In the genomic region with DNA sequence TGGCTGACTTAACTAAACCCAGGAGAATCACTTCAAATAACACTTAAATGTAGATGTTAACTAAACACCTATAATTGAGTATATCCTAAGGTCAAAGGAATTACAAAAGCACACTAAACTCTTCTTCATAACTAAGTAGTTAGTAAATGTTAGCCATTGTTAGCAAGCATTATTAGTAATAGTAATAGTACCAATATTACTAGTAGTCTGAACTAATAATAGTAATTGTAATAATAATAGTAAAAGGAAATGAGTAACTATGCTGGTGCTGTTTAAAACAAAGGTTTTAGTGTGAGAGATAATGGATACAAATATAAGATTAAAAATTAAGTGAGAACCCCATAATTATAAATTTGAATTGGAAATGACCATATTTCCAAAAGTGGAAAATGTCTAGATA, we compare ENCODE assay signal across 33 cellular contexts.
"Had no signal": no experiment of that assay in that cellular context is flagged by ENCODE, and none has a peak within 500 bp of the region (broad histone marks: within the 10 kb centered on the region; RNA-seq: fewer than 3 reads in every experiment).

No MANE protein-coding gene starts in this region.

- H3K36me3 ChIP-seq: adrenal gland, brain microvascular endothelial cell, breast epithelium had no signal

- H3K27me3 Mint-ChIP-seq: activated B cell treated with CpG ODN at 0.5 μM for 24 hours; activated CD4-positive, alpha-beta memory T cell treated with anti-CD3 and anti-CD28 coated beads for 36 hours; activated CD4-positive, alpha-beta T cell treated with anti-CD3 and anti-CD28 coated beads, Interleukin-2, amount 10 ng/mL, durations not matched to agents 24 days and 14 days; activated CD8-positive, alpha-beta T cell treated with anti-CD3 and anti-CD28 coated beads for 36 hours; activated naive CD8-positive, alpha-beta T cell treated with anti-CD3 and anti-CD28 coated beads for 36 hours; activated T-helper 17 cell treated with anti-CD3 and anti-CD28 coated beads, Interleukin-2, amount 50 U/mL, for 72 hours; T-helper 17 cell had no signal

- H3K27ac Mint-ChIP-seq: activated B cell treated with CpG ODN at 0.5 μM for 24 hours; activated CD4-positive, alpha-beta memory T cell treated with anti-CD3 and anti-CD28 coated beads for 36 hours; activated CD4-positive, alpha-beta T cell treated with anti-CD3 and anti-CD28 coated beads, Interleukin-2, amount 10 ng/mL, durations not matched to agents 24 days and 14 days; activated CD8-positive, alpha-beta T cell treated with anti-CD3 and anti-CD28 coated beads for 36 hours; activated naive CD4-positive, alpha-beta T cell treated with anti-CD3 and anti-CD28 coated beads for 36 hours; activated naive CD4-positive, alpha-beta T cell treated with anti-CD3 and anti-CD28 coated beads, Interleukin-2, amount 50 U/mL, for 72 hours; activated naive CD8-positive, alpha-beta T cell treated with anti-CD3 and anti-CD28 coated beads for 36 hours; activated T-cell treated with anti-CD3 and anti-CD28 coated beads, Interleukin-2, amount 50 U/mL, for 72 hours; activated T-helper 1 cell treated with anti-CD3 and anti-CD28 coated beads, Interleukin-12 subunit alpha, Interleukin-12 subunit beta, Interleukin-2, Interleukin-4 antibody, amounts not matched to agents 30 ng/mL and 10 ng/mL and 1 ng/mL, durations not matched to agents 14 hours and 24 hours and 36 hours; activated T-helper 17 cell treated with anti-CD3 and anti-CD28 coated beads, Interleukin-2, amount 50 U/mL, for 72 hours; T-helper 17 cell had no signal

- H3K9me3 ChIP-seq: adrenal gland, body of pancreas, breast epithelium had no signal

- H3K27me3 ChIP-seq: adrenal gland, body of pancreas, brain microvascular endothelial cell, breast epithelium had no signal

- H3K4me3 Mint-ChIP-seq: activated B cell treated with CpG ODN at 0.5 μM for 24 hours; activated CD4-positive, alpha-beta memory T cell treated with anti-CD3 and anti-CD28 coated beads for 36 hours; activated CD4-positive, alpha-beta T cell treated with anti-CD3 and anti-CD28 coated beads, Interleukin-2, amount 10 ng/mL, durations not matched to agents 24 days and 14 days; activated CD8-positive, alpha-beta T cell treated with anti-CD3 and anti-CD28 coated beads for 36 hours; activated naive CD4-positive, alpha-beta T cell treated with anti-CD3 and anti-CD28 coated beads for 36 hours; activated naive CD8-positive, alpha-beta T cell treated with anti-CD3 and anti-CD28 coated beads for 36 hours; activated T-cell treated with anti-CD3 and anti-CD28 coated beads, Interleukin-2, amount 50 U/mL, for 4 hours; activated T-cell treated with anti-CD3 and anti-CD28 coated beads, Interleukin-2, amount 50 U/mL, for 72 hours; activated T-helper 1 cell treated with anti-CD3 and anti-CD28 coated beads, Interleukin-12 subunit alpha, Interleukin-12 subunit beta, Interleukin-2, Interleukin-4 antibody, amounts not matched to agents 30 ng/mL and 10 ng/mL and 1 ng/mL, durations not matched to agents 14 hours and 24 hours and 36 hours; activated T-helper 17 cell treated with anti-CD3 and anti-CD28 coated beads, Interleukin-2, amount 50 U/mL, for 72 hours; T-helper 17 cell had no signal

- H3K4me1 ChIP-seq: adrenal gland, body of pancreas, breast epithelium had no signal

- H3K36me3 Mint-ChIP-seq: activated CD4-positive, alpha-beta memory T cell treated with anti-CD3 and anti-CD28 coated beads for 36 hours; activated naive CD4-positive, alpha-beta T cell treated with anti-CD3 and anti-CD28 coated beads, Interleukin-2, amount 50 U/mL, for 72 hours; activated naive CD8-positive, alpha-beta T cell treated with anti-CD3 and anti-CD28 coated beads for 36 hours had no signal

- DNase-seq: activated B cell treated with CpG ODN at 0.5 μM for 24 hours; activated CD4-positive, alpha-beta memory T cell treated with anti-CD3 and anti-CD28 coated beads for 36 hours; activated CD4-positive, alpha-beta T cell treated with anti-CD3 and anti-CD28 coated beads for 4 hours; activated CD4-positive, alpha-beta T cell treated with anti-CD3 and anti-CD28 coated beads, Interleukin-2, amount 10 ng/mL, durations not matched to agents 24 days and 14 days; activated CD4-positive, alpha-beta T cell treated with anti-CD3 and anti-CD28 coated beads, Interleukin-2, amount 50 U/mL, for 1 hour; activated CD4-positive, alpha-beta T cell treated with anti-CD3 and anti-CD28 coated beads, Interleukin-2, amount 50 U/mL, for 4 hours; activated CD4-positive, CD25-positive, alpha-beta regulatory T cell treated with anti-CD3 and anti-CD28 coated beads, Interleukin-2, amount 50 U/mL, for 72 hours; activated CD8-positive, alpha-beta memory T cell treated with anti-CD3 and anti-CD28 coated beads, Interleukin-2, amount 50 U/mL, for 4 hours; activated CD8-positive, alpha-beta T cell treated with anti-CD3 and anti-CD28 coated beads for 36 hours; activated effector memory CD4-positive, alpha-beta T cell treated with anti-CD3 and anti-CD28 coated beads, Interleukin-2, amount 50 U/mL, for 16 hours; activated gamma-delta T cell treated with Interleukin-2 at 50 U/mL for 16 hours; activated naive CD4-positive, alpha-beta T cell; activated naive CD4-positive, alpha-beta T cell treated with anti-CD3 and anti-CD28 coated beads for 36 hours; activated naive CD4-positive, alpha-beta T cell treated with anti-CD3 and anti-CD28 coated beads, Interleukin-2, amount 50 U/mL, for 16 hours; activated naive CD8-positive, alpha-beta T cell treated with anti-CD3 and anti-CD28 coated beads for 36 hours; activated T-cell treated with anti-CD3 and anti-CD28 coated beads for 4 hours; activated T-cell treated with anti-CD3 and anti-CD28 coated beads, Interleukin-2, amount 50 U/mL, for 1 hour; activated T-cell treated with anti-CD3 and anti-CD28 coated beads, Interleukin-2, amount 50 U/mL, for 4 hours; activated T-cell treated with anti-CD3 and anti-CD28 coated beads, Interleukin-2, amount 50 U/mL, for 72 hours; adrenal gland; amniotic stem cell; aorta; body of pancreas; brain microvascular endothelial cell; central memory CD4-positive, alpha-beta T cell; T-helper 17 cell had no signal

- H3K9me3 Mint-ChIP-seq: activated CD4-positive, alpha-beta memory T cell treated with anti-CD3 and anti-CD28 coated beads for 36 hours; activated CD4-positive, alpha-beta T cell treated with anti-CD3 and anti-CD28 coated beads, Interleukin-2, amount 10 ng/mL, durations not matched to agents 24 days and 14 days; activated CD8-positive, alpha-beta T cell treated with anti-CD3 and anti-CD28 coated beads for 36 hours; activated naive CD8-positive, alpha-beta T cell treated with anti-CD3 and anti-CD28 coated beads for 36 hours; activated T-helper 1 cell treated with anti-CD3 and anti-CD28 coated beads, Interleukin-12 subunit alpha, Interleukin-12 subunit beta, Interleukin-2, Interleukin-4 antibody, amounts not matched to agents 30 ng/mL and 10 ng/mL and 1 ng/mL, durations not matched to agents 14 hours and 24 hours and 36 hours had no signal

- ATAC-seq: activated CD8-positive, alpha-beta T cell treated with anti-CD3 and anti-CD28 coated beads for 36 hours; activated naive CD4-positive, alpha-beta T cell treated with anti-CD3 and anti-CD28 coated beads, Interleukin-2, amount 50 U/mL, for 72 hours; activated T-cell treated with anti-CD3 and anti-CD28 coated beads, Interleukin-2, amount 50 U/mL, for 4 hours; activated T-cell treated with anti-CD3 and anti-CD28 coated beads, Interleukin-2, amount 50 U/mL, for 72 hours; activated T-helper 17 cell treated with anti-CD3 and anti-CD28 coated beads, Interleukin-2, amount 50 U/mL, for 72 hours; body of pancreas; T-helper 17 cell had no signal

- H3K4me3 ChIP-seq: adrenal gland, body of pancreas, breast epithelium had no signal

- H3K4me1 Mint-ChIP-seq: activated B cell treated with CpG ODN at 0.5 μM for 24 hours; activated CD4-positive, alpha-beta T cell treated with anti-CD3 and anti-CD28 coated beads, Interleukin-2, amount 10 ng/mL, durations not matched to agents 24 days and 14 days; activated naive CD8-positive, alpha-beta T cell treated with anti-CD3 and anti-CD28 coated beads for 36 hours; activated T-helper 17 cell treated with anti-CD3 and anti-CD28 coated beads, Interleukin-2, amount 50 U/mL, for 72 hours; T-helper 17 cell had no signal

- H3K27ac ChIP-seq: adrenal gland, body of pancreas, brain microvascular endothelial cell, breast epithelium, VCaP had no signal

- FAIRE-seq: astrocyte, TTC549 had no signal
